1 cellular context compared by ENCODE assay signal in the genomic region with DNA sequence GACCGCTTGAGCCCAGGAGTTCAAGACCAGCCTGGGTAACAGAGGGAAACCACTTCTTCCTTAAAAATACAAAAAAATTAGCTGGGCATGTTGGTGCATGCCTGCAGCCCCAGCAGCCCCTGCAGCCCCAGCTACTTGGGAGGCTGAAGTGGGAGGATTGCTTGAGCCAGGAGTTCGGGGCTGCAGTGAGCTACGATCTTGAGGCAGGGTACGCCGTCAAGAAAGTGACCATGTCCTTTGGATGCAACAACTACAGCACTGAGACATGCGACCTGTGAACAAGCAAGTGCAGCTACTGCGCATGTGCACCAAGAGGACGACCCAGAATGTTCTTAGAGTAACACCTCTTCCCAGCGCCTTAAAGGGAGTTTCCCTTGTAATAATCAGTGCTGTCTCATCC.
TF ChIP-seq lines count a peak whose summit lies in the region.

No MANE protein-coding gene starts in this region.

TF ChIP-seq in SK-N-SH treated with all-trans-retinoic acid at 6 μM for 48 hours, 23 proteins besides CTCF, POLR2A, EP300 and RAD21 (continued from another document):
- TF ChIP-seq, protein P1, sequence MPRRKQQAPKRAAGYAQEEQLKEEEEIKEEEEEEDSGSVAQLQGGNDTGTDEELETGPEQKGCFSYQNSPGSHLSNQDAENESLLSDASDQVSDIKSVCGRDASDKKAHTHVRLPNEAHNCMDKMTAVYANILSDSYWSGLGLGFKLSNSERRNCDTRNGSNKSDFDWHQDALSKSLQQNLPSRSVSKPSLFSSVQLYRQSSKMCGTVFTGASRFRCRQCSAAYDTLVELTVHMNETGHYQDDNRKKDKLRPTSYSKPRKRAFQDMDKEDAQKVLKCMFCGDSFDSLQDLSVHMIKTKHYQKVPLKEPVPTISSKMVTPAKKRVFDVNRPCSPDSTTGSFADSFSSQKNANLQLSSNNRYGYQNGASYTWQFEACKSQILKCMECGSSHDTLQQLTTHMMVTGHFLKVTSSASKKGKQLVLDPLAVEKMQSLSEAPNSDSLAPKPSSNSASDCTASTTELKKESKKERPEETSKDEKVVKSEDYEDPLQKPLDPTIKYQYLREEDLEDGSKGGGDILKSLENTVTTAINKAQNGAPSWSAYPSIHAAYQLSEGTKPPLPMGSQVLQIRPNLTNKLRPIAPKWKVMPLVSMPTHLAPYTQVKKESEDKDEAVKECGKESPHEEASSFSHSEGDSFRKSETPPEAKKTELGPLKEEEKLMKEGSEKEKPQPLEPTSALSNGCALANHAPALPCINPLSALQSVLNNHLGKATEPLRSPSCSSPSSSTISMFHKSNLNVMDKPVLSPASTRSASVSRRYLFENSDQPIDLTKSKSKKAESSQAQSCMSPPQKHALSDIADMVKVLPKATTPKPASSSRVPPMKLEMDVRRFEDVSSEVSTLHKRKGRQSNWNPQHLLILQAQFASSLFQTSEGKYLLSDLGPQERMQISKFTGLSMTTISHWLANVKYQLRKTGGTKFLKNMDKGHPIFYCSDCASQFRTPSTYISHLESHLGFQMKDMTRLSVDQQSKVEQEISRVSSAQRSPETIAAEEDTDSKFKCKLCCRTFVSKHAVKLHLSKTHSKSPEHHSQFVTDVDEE (CRISPR knock-in tag; IDR thresholded peaks at IDR 0.05), result no peak
